In the genomic region with DNA sequence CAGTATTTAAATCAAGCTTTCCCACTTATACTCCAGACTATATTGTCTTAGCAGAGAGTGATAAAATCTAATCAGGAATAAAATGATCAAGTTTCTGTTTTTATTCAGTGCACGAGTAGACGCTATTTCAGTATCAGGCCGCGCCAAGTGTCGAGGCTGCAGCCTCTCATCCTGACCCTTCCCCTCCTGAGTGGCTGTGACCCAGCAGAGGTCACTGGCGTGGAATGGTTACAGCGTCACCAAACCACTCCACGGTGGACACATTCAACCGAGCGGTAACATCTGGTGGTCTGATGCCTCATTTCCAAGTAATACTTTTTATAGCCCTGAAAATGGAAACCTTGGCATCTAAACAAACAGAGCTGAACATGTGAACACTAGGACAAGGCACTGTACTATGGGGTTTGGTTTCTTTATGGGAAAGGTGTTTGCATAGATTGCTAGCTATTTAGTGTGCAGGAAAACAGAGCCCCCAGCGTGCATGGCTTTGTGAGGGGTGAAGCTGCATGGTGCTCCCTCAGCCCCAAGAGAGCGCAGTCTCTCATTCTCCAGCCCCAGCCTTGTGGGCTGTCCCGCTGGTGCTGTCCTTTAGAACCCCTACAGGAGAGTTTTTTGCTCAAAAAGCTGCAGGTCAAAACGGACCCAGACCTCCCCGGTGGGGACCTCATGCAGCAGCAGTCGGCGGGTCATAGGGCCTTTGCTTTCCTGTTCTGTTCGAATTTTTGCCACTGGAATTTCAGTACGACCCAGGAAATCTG, we compare ENCODE assay signal across 18 cellular contexts. TPM values are rescaled to one million over a fixed set of nuclear protein-coding genes. Genes with fewer than 3 reads are reported as not detected.
"Had no signal": no experiment of that assay in that cellular context is flagged by ENCODE, and none has a peak within 500 bp of the region (broad histone marks: within the 10 kb centered on the region; RNA-seq: fewer than 3 reads in every experiment).

No MANE protein-coding gene starts in this region.

- H3K27ac Mint-ChIP-seq: activated CD4-positive, alpha-beta T cell treated with anti-CD3 and anti-CD28 coated beads, Interleukin-2, amount 10 ng/mL, durations not matched to agents 7 days and 5 days; activated T-helper 17 cell treated with anti-CD3 and anti-CD28 coated beads, Interleukin-2, amount 50 U/mL, for 72 hours had no signal

- H3K27ac ChIP-seq: brain microvascular endothelial cell, left ventricle myocardium inferior, prostate gland, testis, upper lobe of left lung had no signal

- ATAC-seq: activated T-helper 17 cell treated with anti-CD3 and anti-CD28 coated beads, Interleukin-2, amount 50 U/mL, for 72 hours; right cardiac atrium; stimulated activated naive CD8-positive, alpha-beta T cell treated with anti-CD3 and anti-CD28 coated beads, Interleukin-15, Interleukin-2, amounts not matched to agents 100 U/mL and 50 U/mL, for 24 hours had no signal

- H3K9me3 ChIP-seq: left ventricle myocardium inferior, prostate gland, testis, upper lobe of left lung had no signal

- H3K27me3 Mint-ChIP-seq: activated CD4-positive, alpha-beta T cell treated with anti-CD3 and anti-CD28 coated beads, Interleukin-2, amount 10 ng/mL, durations not matched to agents 7 days and 5 days; activated T-helper 17 cell treated with anti-CD3 and anti-CD28 coated beads, Interleukin-2, amount 50 U/mL, for 72 hours had no signal

- H3K27me3 ChIP-seq: brain microvascular endothelial cell, testis, upper lobe of left lung had no signal

- H3K4me1 Mint-ChIP-seq: activated CD4-positive, alpha-beta T cell treated with anti-CD3 and anti-CD28 coated beads, Interleukin-2, amount 10 ng/mL, durations not matched to agents 7 days and 5 days; activated T-helper 17 cell treated with anti-CD3 and anti-CD28 coated beads, Interleukin-2, amount 50 U/mL, for 72 hours had no signal

- H3K4me1 ChIP-seq: prostate gland, testis, upper lobe of left lung had no signal

- DNase-seq: activated CD4-positive, alpha-beta T cell treated with anti-CD3 and anti-CD28 coated beads, Interleukin-2, amount 10 ng/mL, durations not matched to agents 7 days and 5 days; activated CD4-positive, CD25-positive, alpha-beta regulatory T cell; activated naive CD4-positive, alpha-beta T cell treated with Interleukin-2 at 50 U/mL for 16 hours; brain microvascular endothelial cell; effector CD8-positive, alpha-beta T cell; left ventricle myocardium inferior; nephron progenitor cell; right cardiac atrium; stimulated activated CD4-positive, alpha-beta T cell treated with anti-CD3 and anti-CD28 coated beads, Interleukin-4, amount 100 ng/mL, for 4 hours; stimulated activated CD8-positive, alpha-beta memory T cell treated with anti-CD3 and anti-CD28 coated beads, Interleukin-4, amount 100 ng/mL, for 48 hours; stimulated activated naive CD8-positive, alpha-beta T cell treated with anti-CD3 and anti-CD28 coated beads, Interleukin-15, Interleukin-2, amounts not matched to agents 100 U/mL and 50 U/mL, for 24 hours; testis; upper lobe of left lung had no signal

- H3K36me3 ChIP-seq: brain microvascular endothelial cell, prostate gland had no signal

- H3K4me3 Mint-ChIP-seq: activated CD4-positive, alpha-beta T cell treated with anti-CD3 and anti-CD28 coated beads, Interleukin-2, amount 10 ng/mL, durations not matched to agents 7 days and 5 days; activated T-helper 17 cell treated with anti-CD3 and anti-CD28 coated beads, Interleukin-2, amount 50 U/mL, for 72 hours; nephron progenitor cell had no signal

- H3K4me2 ChIP-seq: smooth muscle cell had no signal

- H3K9me3 Mint-ChIP-seq: activated T-helper 17 cell treated with anti-CD3 and anti-CD28 coated beads, Interleukin-2, amount 50 U/mL, for 72 hours had no signal

- H3K4me3 ChIP-seq: left ventricle myocardium inferior, prostate gland, smooth muscle cell, testis, upper lobe of left lung had no signal

RNA-seq across cellular contexts. Expression of gene FAM228A, which starts 28.4 kb away (rescaled TPM):
- total RNA-seq: activated CD8-positive, alpha-beta memory T cell treated with anti-CD3 and anti-CD28 coated beads for 36 hours; smooth muscle cell; T-helper 2 cell treated with Interferon-gamma antibody and Interleukin-4, amounts not matched to agents 100 ng/mL and 5 ng/mL, for 36 hours had no signal
